11 cellular contexts compared by ENCODE assay signal in genomic region chr3:33660035-33660434, GRCh38. TPM values are rescaled to one million over a fixed set of nuclear protein-coding genes. Genes with fewer than 3 reads are reported as not detected.
DNase-seq lines count a peak whose midpoint lies in the region; ATAC-seq and TF ChIP-seq lines count a peak whose summit lies in the region.
"Had no signal": no experiment of that assay in that cellular context is flagged by ENCODE, and none has a peak within 500 bp of the region (broad histone marks: within the 10 kb centered on the region; RNA-seq: fewer than 3 reads in every experiment).

No MANE protein-coding gene starts in this region.

- no peak for TF ChIP-seq POLR2A in esophagus muscularis mucosa (IDR thresholded peaks at IDR 0.05; ENCODE audit: low read depth)

- WGBS in esophagus muscularis mucosa: 41% methylated on average over 5 of the region's 5 CpGs

- no peaks in the 10 kb centered on the region for H3K9me3 Mint-ChIP-seq in activated CD8-positive, alpha-beta memory T cell treated with anti-CD3 and anti-CD28 coated beads, Interleukin-2, amount 10 ng/mL, durations not matched to agents 7 days and 5 days (ENCODE audit: low read depth)

- H3K9ac ChIP-seq in MM.1S (ENCODE audit: low read length): peak overlapping the region; percentile 49

- H3K27ac ChIP-seq in AG04450 (ENCODE audit: low read depth, low read length): peak overlapping the region; percentile 62
- peak overlapping the region; percentile 78 for H3K27ac ChIP-seq in MM.1S (ENCODE audit: low read length)
- H3K27ac ChIP-seq in esophagus muscularis mucosa (replicated peaks in 1 of 4): peak overlapping the region; percentile 55 to 74 (median 65)

- CTCF ChIA-PET in AG04450 (lab: Charles Lee): interaction anchor here (0.9 to 1.7 kb wide), 5 partner anchors 23 to 127 kb away, joined by 3 to 9 read pairs (median 6); no protein-coding TSS in a partner anchor
- CTCF ChIA-PET in activated CD8-positive, alpha-beta memory T cell treated with anti-CD3 and anti-CD28 coated beads, Interleukin-2, amount 10 ng/mL, durations not matched to agents 7 days and 5 days (lab: Charles Lee): interaction anchor here (1.2 to 1.6 kb wide), 2 partner anchors 37 to 57 kb away, joined by 3 to 4 read pairs; no protein-coding TSS in a partner anchor

- H3K9me3 ChIP-seq in AG04450 (ENCODE audit: control insufficient read depth, insufficient read depth, low read length): no peaks in the 10 kb centered on the region
- no peaks in the 10 kb centered on the region for H3K9me3 ChIP-seq in MM.1S (replicated peaks; ENCODE audit: insufficient read depth, low read length)
- no peaks in the 10 kb centered on the region for H3K9me3 ChIP-seq in esophagus muscularis mucosa
- no peaks in the 10 kb centered on the region for H3K9me3 ChIP-seq in neuron (ENCODE audit: low read length)

- H3K36me3 ChIP-seq in MM.1S (replicated peaks; ENCODE audit: insufficient read depth, low read length): no peaks in the 10 kb centered on the region
- no peaks in the 10 kb centered on the region for H3K36me3 ChIP-seq in esophagus muscularis mucosa
- no peaks in the 10 kb centered on the region for H3K36me3 ChIP-seq in neuron (ENCODE audit: insufficient read depth, low read length)

- intact Hi-C loops in esophagus muscularis mucosa (cut with DNase I): no loop called here

- H3K27me3 Mint-ChIP-seq in activated CD8-positive, alpha-beta memory T cell treated with anti-CD3 and anti-CD28 coated beads, Interleukin-2, amount 10 ng/mL, durations not matched to agents 7 days and 5 days: no peaks in the 10 kb centered on the region

- no peak overlapping the region for H3K4me3 Mint-ChIP-seq in activated CD8-positive, alpha-beta memory T cell treated with anti-CD3 and anti-CD28 coated beads, Interleukin-2, amount 10 ng/mL, durations not matched to agents 7 days and 5 days

- H3K27me3 ChIP-seq in AG04450 (ENCODE audit: control insufficient read depth, insufficient read depth, low read length) (no peaks in the 10 kb centered on the region), MM.1S (replicated peaks; ENCODE audit: insufficient read depth, low read length) (no peaks in the 10 kb centered on the region), esophagus muscularis mucosa (no peaks in the 10 kb centered on the region), neuron (ENCODE audit: insufficient read depth, low read length) (no peaks in the 10 kb centered on the region)

- peaks cover 18% of the 10 kb centered on the region for H3K79me2 ChIP-seq in MM.1S (ENCODE audit: low read length)

- no peak for TF ChIP-seq EP300 in esophagus muscularis mucosa (IDR thresholded peaks at IDR 0.05)

- H3F3A ChIP-seq in MM.1S (ENCODE audit: insufficient read depth, low read length): peaks cover 20% of the 10 kb centered on the region

- no peak for ATAC-seq in activated CD8-positive, alpha-beta memory T cell treated with anti-CD3 and anti-CD28 coated beads, Interleukin-2, amount 10 ng/mL, durations not matched to agents 7 days and 5 days
- no peak for ATAC-seq in activated CD4-positive, CD25-positive, alpha-beta regulatory T cell treated with anti-CD3 and anti-CD28 coated beads, Interleukin-2, amount 50 U/mL, for 24 hours

- H3K27ac Mint-ChIP-seq in activated CD8-positive, alpha-beta memory T cell treated with anti-CD3 and anti-CD28 coated beads, Interleukin-2, amount 10 ng/mL, durations not matched to agents 7 days and 5 days: no peak overlapping the region

- H3K4me2 ChIP-seq in MM.1S (ENCODE audit: low read depth, low read length): peak overlapping the region; percentile 87

- H4K20me1 ChIP-seq in MM.1S (ENCODE audit: insufficient read depth, low read length): no peaks in the 10 kb centered on the region

- H3K9me2 ChIP-seq in MM.1S (replicated peaks; ENCODE audit: insufficient read depth, low read length): no peaks in the 10 kb centered on the region

- peaks cover 10% of the 10 kb centered on the region for H3K4me1 Mint-ChIP-seq in activated CD8-positive, alpha-beta memory T cell treated with anti-CD3 and anti-CD28 coated beads, Interleukin-2, amount 10 ng/mL, durations not matched to agents 7 days and 5 days

- H3K36me3 Mint-ChIP-seq in activated CD8-positive, alpha-beta memory T cell treated with anti-CD3 and anti-CD28 coated beads, Interleukin-2, amount 10 ng/mL, durations not matched to agents 7 days and 5 days: peaks cover 8% of the 10 kb centered on the region

- POLR2A ChIA-PET in AG04450 (lab: Yijun Ruan, JAX): interaction anchor here (1.6 kb wide), 1 partner anchor 139 kb away, joined by 6 read pairs; the partner anchor contains the start of gene PDCD6IP

- H3K4me3 ChIP-seq in AG04450 (ENCODE audit: low read depth, low read length): peak overlapping the region; percentile 54
- H3K4me3 ChIP-seq in MM.1S (ENCODE audit: low read length): peak overlapping the region; percentile 60
- peak overlapping the region; percentile 49 to 58 (median 53) for H3K4me3 ChIP-seq in esophagus muscularis mucosa
- H3K4me3 ChIP-seq in neuron (ENCODE audit: low read length): peak overlapping the region; percentile 60

- TF ChIP-seq CTCF in AG04450 (IDR thresholded peaks at IDR 0.05; ENCODE audit: low read depth, low read length): no peak
- no peak for TF ChIP-seq CTCF in MM.1S (IDR thresholded peaks at IDR 0.05; ENCODE audit: low read length)
- no peak for TF ChIP-seq CTCF in esophagus muscularis mucosa (IDR thresholded peaks at IDR 0.05)

- H3K4me1 ChIP-seq in MM.1S (ENCODE audit: low read length): peaks cover 27% of the 10 kb centered on the region
- peaks cover 21 to 49% (median 38%) of the 10 kb centered on the region in 4 donors for H3K4me1 ChIP-seq in esophagus muscularis mucosa
- peaks cover 26% of the 10 kb centered on the region for H3K4me1 ChIP-seq in neuron (ENCODE audit: insufficient read depth, low read length)

- peak overlapping the region; percentile 73; the same call in 1 of the 2 replicates for H2AFZ ChIP-seq in MM.1S (ENCODE audit: low read length)
- H2AFZ ChIP-seq in neuron (ENCODE audit: low read depth, low read length): peak overlapping the region; percentile 95

- no peak for DNase-seq in AG04450 (ENCODE audit: low read depth, low spot score)
- no peak for DNase-seq in MM.1S
- no peak for DNase-seq in esophagus muscularis mucosa (ENCODE audit: extremely low spot score)
- no peak for DNase-seq in NCI-H345 treated with DMSO at 0.1 percent for 48 hours (lab: John Stamatoyannopoulos, UW; ENCODE audit: unreplicated experiment)
- no peak for DNase-seq in activated CD8-positive, alpha-beta memory T cell treated with anti-CD3 and anti-CD28 coated beads, Interleukin-2, amount 10 ng/mL, durations not matched to agents 7 days and 5 days
- no peak for DNase-seq in NCI-H1694 (lab: John Stamatoyannopoulos, UW)
- DNase-seq: activated effector memory CD4-positive, alpha-beta T cell treated with Interleukin-2 at 50 U/mL for 16 hours; DMS53; stimulated activated CD4-positive, alpha-beta T cell treated with anti-CD3 and anti-CD28 coated beads, Interleukin-4, amount 100 ng/mL, for 24 hours had no signal

RNA-seq across cellular contexts. Expression of gene CLASP2, which starts 58.0 kb away (rescaled TPM):
- 19.2 and 27.4 TPM in 2 replicates for polyA plus RNA-seq in AG04450 (2011; rRNA removed)
- 43.0 and 50.5 TPM in 2 replicates for polyA minus RNA-seq in AG04450 (2011; rRNA and poly(A)+ RNA removed)
- 10 to 100 TPM; 38.4 to 53.2 (median 43.1) TPM for total RNA-seq in esophagus muscularis mucosa
- 10 to 100 TPM; 47.7 to 55.1 TPM for total RNA-seq in activated CD8-positive, alpha-beta memory T cell treated with anti-CD3 and anti-CD28 coated beads, Interleukin-2, amount 10 ng/mL, durations not matched to agents 7 days and 5 days
